ENCODE assay signal across 9 cellular contexts in genomic region chr16:9904526-9904925, GRCh38.
"Had no signal": no experiment of that assay in that cellular context is flagged by ENCODE, and none has a peak within 500 bp of the region (broad histone marks: within the 10 kb centered on the region; RNA-seq: fewer than 3 reads in every experiment).

No MANE protein-coding gene starts in this region.

- H3K4me2 ChIP-seq: GM23338, KMS-11 had no signal

- H3K4me1 Mint-ChIP-seq: GM23338, H9 had no signal

- H3K9me3 Mint-ChIP-seq: GM23338, H9 had no signal

- H3K9ac ChIP-seq: KMS-11 had no signal

- H2AFZ ChIP-seq: GM23338 had no signal

- H3K4me3 Mint-ChIP-seq: GM23338, H9 had no signal

- H3K27ac Mint-ChIP-seq: GM23338, H9 had no signal

- ATAC-seq: GM23338 had no signal

- FAIRE-seq: H1, H54, HTR-8/SVneo had no signal

- H3K4me3 ChIP-seq: GM23338 had no signal

- H3K27ac ChIP-seq: KMS-11 had no signal

- DNase-seq: H9, HCEC 1CT, IMR-90, KBM-7 had no signal
